ENCODE assay signal across 6 cellular contexts in the genomic region with DNA sequence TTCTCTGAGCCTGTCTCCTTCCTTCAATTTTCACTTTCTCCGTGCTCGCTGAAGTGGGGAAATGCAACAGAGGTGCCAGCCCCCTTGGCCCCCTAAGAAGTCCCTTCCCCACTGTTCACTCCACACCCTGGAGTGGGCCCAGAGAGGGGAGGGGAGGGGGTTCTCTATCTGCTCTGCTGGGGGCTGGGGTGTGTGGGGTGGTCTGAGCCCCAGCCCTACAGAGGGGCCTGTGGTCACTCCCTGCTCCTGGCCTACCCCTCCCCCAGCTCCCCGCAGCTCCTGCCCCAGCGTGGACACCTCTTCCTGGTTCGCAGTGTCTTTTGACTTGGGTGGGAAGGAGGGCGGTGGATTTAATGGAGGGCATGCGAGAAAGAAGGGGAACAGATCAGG. TPM values are rescaled to one million over a fixed set of nuclear protein-coding genes. Genes with fewer than 3 reads are reported as not detected.
A peak's percentile ranks its signal among the peaks of the same experiment; 100 is the strongest.
DNase-seq lines count a peak whose midpoint lies in the region; ATAC-seq and TF ChIP-seq lines count a peak whose summit lies in the region.

No MANE protein-coding gene starts in this region.

- TF ChIP-seq CTCF in body of pancreas (IDR thresholded peaks at IDR 0.05) (no peak), natural killer cell (IDR thresholded peaks at IDR 0.05) (no peak)

- 46 to 67% methylated on average over 7 of the region's 7 CpGs for WGBS in body of pancreas, 2 donors

- intact Hi-C loops in body of pancreas (cut with DNase I) = no loop called here
- intact Hi-C loops in natural killer cell (cut with micrococcal nuclease) = no loop called here

- H3K27me3 ChIP-seq in body of pancreas = no peaks in the 10 kb centered on the region

- no peak for TF ChIP-seq POLR2A in body of pancreas (IDR thresholded peaks at IDR 0.05)

- H3K4me1 Mint-ChIP-seq in natural killer cell = peaks cover 14 to 34% of the 10 kb centered on the region in 2 donors

- H3K27ac ChIP-seq in body of pancreas = peak overlapping the region; percentile 81 to 98 (median 97)

- no peak for ATAC-seq in body of pancreas
- no peak for ATAC-seq in natural killer cell
- ATAC-seq in left lobe of liver = no peak

- peak overlapping the region; percentile 77 for H3K4me3 ChIP-seq in GM08714 (ENCODE audit: low read length)
- peak overlapping the region in 1 of 2 donors; percentile 19 for H3K4me3 ChIP-seq in body of pancreas

- peaks cover 3 to 4% of the 10 kb centered on the region in 2 donors for H3K36me3 ChIP-seq in body of pancreas (replicated peaks in 1 of 2; ENCODE audit: insufficient read depth in 1 of 2, low read depth in 2 of 2)

- H3K27me3 Mint-ChIP-seq in natural killer cell (ENCODE audit: low read depth in 2 of 2) = peaks cover 0 to 4% of the 10 kb centered on the region in 2 donors

- H3K9me3 Mint-ChIP-seq in natural killer cell = no peaks in the 10 kb centered on the region

- peak overlapping the region; percentile 24 to 71 for H3K27ac Mint-ChIP-seq in natural killer cell

- H3K4me1 ChIP-seq in body of pancreas = peaks cover 49% of the 10 kb centered on the region

- DNase-seq in body of pancreas (no peak), natural killer cell (no peak), left lobe of liver (ENCODE audit: low spot score) (no peak), DMS79 treated with DMSO at 0.1 percent for 48 hours (lab: John Stamatoyannopoulos, UW) (no peak), occipital lobe (lab: John Stamatoyannopoulos, UW) (no peak)

- H3K9me3 ChIP-seq in body of pancreas = no peaks in the 10 kb centered on the region

- no peaks in the 10 kb centered on the region for H3K36me3 Mint-ChIP-seq in natural killer cell

- H3K4me3 Mint-ChIP-seq in natural killer cell = peak overlapping the region; percentile 79

RNA-seq across cellular contexts. Expression of gene LZTS2, which starts 1.0 kb away (rescaled TPM):
- total RNA-seq in body of pancreas = 10 to 100 TPM; 29.7 to 38.4 TPM
- 10 to 100 TPM in 2 of 3 donors, 1 to 10 TPM in 1; 8.0 to 16.1 (median 11.7) TPM for total RNA-seq in natural killer cell
- total RNA-seq in left lobe of liver = 11.1 TPM
- 15.4 TPM for total RNA-seq in occipital lobe

RNA-seq across cellular contexts. Expression of gene TWNK, which starts 13.3 kb away (rescaled TPM):
- total RNA-seq in body of pancreas = 1 to 10 TPM; 1.8 to 2.3 TPM
- total RNA-seq in natural killer cell = 1 to 10 TPM; 2.2 to 3.6 (median 3.3) TPM
- total RNA-seq in left lobe of liver = 3.2 TPM
- 4.7 TPM for total RNA-seq in occipital lobe

RNA-seq across cellular contexts. Expression of gene MRPL43, which starts 13.3 kb away (rescaled TPM):
- total RNA-seq in body of pancreas (10 to 100 TPM; 53.7 to 90.5 TPM), natural killer cell (10 to 100 TPM; 27.2 to 42.0 (median 33.1) TPM), left lobe of liver (43.6 TPM), occipital lobe (37.9 TPM)

RNA-seq across cellular contexts. Expression of gene PDZD7, which starts 30.3 kb away (rescaled TPM):
- under 1 TPM; 0.52 to 0.66 TPM for total RNA-seq in body of pancreas
- total RNA-seq in natural killer cell = 1 to 10 TPM in 1 of 3 donors, under 1 TPM in 2; 0.35 to 1.2 (median 0.52) TPM
- total RNA-seq in left lobe of liver = 0.13 TPM
- 4.5 TPM for total RNA-seq in occipital lobe

RNA-seq across cellular contexts. Expression of gene SFXN3, which starts 30.4 kb away (rescaled TPM):
- 10 to 100 TPM; 23.4 to 61.7 TPM for total RNA-seq in body of pancreas
- total RNA-seq in natural killer cell = 10 to 100 TPM; 59.7 to 74.5 (median 68.9) TPM
- total RNA-seq in left lobe of liver = 5.2 TPM
- total RNA-seq in occipital lobe = 44.0 TPM
